Comparison of ENCODE assay signal across 1 cellular context in the genomic region with DNA sequence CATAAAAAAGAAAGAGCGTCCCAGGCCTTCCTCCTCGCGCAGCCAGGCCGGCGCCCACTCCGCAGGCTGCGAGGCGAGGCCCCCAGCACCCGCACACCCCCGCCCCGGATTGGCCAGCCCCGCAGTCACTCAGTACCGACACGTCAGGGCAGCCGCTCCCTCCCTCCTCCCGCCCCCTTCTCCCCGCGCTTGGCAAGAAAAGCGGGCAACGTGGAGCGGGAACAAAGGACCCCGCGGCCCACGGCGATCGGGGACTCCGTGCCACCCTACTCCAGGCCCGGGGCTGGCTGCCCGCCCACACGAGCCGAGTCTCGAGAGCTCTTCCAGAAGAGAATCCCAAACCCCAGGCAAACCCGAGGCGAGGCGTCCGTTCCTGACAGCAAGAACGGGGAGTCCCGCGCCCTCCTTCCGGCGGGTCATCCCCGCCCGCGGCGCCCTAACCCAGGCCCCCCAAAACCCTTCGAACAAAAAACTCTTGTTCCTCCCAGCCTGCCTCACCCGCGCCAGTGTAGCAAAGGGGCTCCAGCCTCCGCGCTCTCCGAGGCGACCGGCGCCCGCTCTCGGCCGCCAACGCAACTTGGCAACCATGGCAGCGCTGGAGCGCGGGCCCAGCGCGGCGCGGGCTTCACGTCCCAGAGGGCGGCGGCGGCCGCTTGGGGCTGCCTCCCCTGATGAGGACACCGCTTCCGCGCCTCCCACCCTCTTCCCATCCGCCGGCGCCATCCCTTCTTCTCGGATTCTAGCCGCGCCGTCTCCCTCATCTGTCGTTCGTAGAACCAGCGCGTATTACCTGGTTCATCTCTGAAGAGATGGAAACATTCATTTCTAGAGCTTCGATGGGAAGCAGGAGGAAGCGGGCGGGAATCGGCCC.
TF ChIP-seq lines count a peak whose summit lies in the region.

No MANE protein-coding gene starts in this region.

TF ChIP-seq in GM12878, 131 proteins besides CTCF, POLR2A, EP300 and RAD21 (continued from another document):
- no peak for TF ChIP-seq CBX3 (IDR thresholded peaks at IDR 0.05; ENCODE audit: borderline replicate concordance, low read depth)
- TF ChIP-seq, protein P1, sequence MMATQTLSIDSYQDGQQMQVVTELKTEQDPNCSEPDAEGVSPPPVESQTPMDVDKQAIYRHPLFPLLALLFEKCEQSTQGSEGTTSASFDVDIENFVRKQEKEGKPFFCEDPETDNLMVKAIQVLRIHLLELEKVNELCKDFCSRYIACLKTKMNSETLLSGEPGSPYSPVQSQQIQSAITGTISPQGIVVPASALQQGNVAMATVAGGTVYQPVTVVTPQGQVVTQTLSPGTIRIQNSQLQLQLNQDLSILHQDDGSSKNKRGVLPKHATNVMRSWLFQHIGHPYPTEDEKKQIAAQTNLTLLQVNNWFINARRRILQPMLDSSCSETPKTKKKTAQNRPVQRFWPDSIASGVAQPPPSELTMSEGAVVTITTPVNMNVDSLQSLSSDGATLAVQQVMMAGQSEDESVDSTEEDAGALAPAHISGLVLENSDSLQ (IDR thresholded peaks at IDR 0.05): peak; percentile 98
- TF ChIP-seq BHLHE40 (IDR thresholded peaks at IDR 0.05; ENCODE audit: borderline replicate concordance in 1 of 2, low read depth in 2 of 2, low read length in 1 of 2): 0 out of 4 replicates have a peak, but pooled peaks have one; percentile 4 to 22
- peak; percentile 67; the same call in 1 of the 2 replicates for TF ChIP-seq CREM (IDR thresholded peaks at IDR 0.05; ENCODE audit: low read depth)
- 0 out of 2 replicates have a peak, but pooled peaks have one; percentile 4 for TF ChIP-seq SMC3 (IDR thresholded peaks at IDR 0.05; ENCODE audit: borderline replicate concordance, low read length)
- TF ChIP-seq IKZF1 (conservative IDR thresholded peaks at IDR 0.05): peak; percentile 48
- TF ChIP-seq NBN (IDR thresholded peaks at IDR 0.05): peak; percentile 14; the same call in 1 of the 2 replicates
- 0 out of 2 replicates have a peak, but pooled peaks have one; percentile 26 for TF ChIP-seq BRCA1 (IDR thresholded peaks at IDR 0.05; ENCODE audit: low read depth, low read length)
- TF ChIP-seq, protein P2, sequence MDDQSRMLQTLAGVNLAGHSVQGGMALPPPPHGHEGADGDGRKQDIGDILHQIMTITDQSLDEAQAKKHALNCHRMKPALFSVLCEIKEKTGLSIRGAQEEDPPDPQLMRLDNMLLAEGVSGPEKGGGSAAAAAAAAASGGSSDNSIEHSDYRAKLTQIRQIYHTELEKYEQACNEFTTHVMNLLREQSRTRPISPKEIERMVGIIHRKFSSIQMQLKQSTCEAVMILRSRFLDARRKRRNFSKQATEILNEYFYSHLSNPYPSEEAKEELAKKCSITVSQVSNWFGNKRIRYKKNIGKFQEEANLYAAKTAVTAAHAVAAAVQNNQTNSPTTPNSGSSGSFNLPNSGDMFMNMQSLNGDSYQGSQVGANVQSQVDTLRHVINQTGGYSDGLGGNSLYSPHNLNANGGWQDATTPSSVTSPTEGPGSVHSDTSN (IDR thresholded peaks at IDR 0.05; ENCODE audit: insufficient replicate concordance, low read depth, low read length): peak; percentile 97
- no peak for TF ChIP-seq FOXK2 (IDR thresholded peaks at IDR 0.05)
- TF ChIP-seq IKZF2 (IDR thresholded peaks at IDR 0.05): 0 out of 4 replicates have a peak, but pooled peaks of 1 of the 2 experiments have one; percentile 2
- TF ChIP-seq RB1 (IDR thresholded peaks at IDR 0.05; ENCODE audit: borderline replicate concordance): peak; percentile 25; the same call in 1 of the 2 replicates
- 0 out of 2 replicates have a peak, but pooled peaks have one; percentile 69 for TF ChIP-seq CHD1 (IDR thresholded peaks at IDR 0.05; ENCODE audit: low read depth, low read length)
- TF ChIP-seq CHD2 (IDR thresholded peaks at IDR 0.05; ENCODE audit: borderline replicate concordance, low read depth, low read length): peak; percentile 75
- TF ChIP-seq, protein P3, sequence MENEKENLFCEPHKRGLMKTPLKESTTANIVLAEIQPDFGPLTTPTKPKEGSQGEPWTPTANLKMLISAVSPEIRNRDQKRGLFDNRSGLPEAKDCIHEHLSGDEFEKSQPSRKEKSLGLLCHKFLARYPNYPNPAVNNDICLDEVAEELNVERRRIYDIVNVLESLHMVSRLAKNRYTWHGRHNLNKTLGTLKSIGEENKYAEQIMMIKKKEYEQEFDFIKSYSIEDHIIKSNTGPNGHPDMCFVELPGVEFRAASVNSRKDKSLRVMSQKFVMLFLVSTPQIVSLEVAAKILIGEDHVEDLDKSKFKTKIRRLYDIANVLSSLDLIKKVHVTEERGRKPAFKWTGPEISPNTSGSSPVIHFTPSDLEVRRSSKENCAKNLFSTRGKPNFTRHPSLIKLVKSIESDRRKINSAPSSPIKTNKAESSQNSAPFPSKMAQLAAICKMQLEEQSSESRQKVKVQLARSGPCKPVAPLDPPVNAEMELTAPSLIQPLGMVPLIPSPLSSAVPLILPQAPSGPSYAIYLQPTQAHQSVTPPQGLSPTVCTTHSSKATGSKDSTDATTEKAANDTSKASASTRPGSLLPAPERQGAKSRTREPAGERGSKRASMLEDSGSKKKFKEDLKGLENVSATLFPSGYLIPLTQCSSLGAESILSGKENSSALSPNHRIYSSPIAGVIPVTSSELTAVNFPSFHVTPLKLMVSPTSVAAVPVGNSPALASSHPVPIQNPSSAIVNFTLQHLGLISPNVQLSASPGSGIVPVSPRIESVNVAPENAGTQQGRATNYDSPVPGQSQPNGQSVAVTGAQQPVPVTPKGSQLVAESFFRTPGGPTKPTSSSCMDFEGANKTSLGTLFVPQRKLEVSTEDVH (IDR thresholded peaks at IDR 0.05; ENCODE audit: low read depth, partially characterized antibody): no peak
- TF ChIP-seq, protein P4, sequence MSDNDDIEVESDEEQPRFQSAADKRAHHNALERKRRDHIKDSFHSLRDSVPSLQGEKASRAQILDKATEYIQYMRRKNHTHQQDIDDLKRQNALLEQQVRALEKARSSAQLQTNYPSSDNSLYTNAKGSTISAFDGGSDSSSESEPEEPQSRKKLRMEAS (IDR thresholded peaks at IDR 0.05; ENCODE audit: low read depth, low read length): peak; percentile 33; the same call in 1 of the 2 replicates
- TF ChIP-seq, protein P5, sequence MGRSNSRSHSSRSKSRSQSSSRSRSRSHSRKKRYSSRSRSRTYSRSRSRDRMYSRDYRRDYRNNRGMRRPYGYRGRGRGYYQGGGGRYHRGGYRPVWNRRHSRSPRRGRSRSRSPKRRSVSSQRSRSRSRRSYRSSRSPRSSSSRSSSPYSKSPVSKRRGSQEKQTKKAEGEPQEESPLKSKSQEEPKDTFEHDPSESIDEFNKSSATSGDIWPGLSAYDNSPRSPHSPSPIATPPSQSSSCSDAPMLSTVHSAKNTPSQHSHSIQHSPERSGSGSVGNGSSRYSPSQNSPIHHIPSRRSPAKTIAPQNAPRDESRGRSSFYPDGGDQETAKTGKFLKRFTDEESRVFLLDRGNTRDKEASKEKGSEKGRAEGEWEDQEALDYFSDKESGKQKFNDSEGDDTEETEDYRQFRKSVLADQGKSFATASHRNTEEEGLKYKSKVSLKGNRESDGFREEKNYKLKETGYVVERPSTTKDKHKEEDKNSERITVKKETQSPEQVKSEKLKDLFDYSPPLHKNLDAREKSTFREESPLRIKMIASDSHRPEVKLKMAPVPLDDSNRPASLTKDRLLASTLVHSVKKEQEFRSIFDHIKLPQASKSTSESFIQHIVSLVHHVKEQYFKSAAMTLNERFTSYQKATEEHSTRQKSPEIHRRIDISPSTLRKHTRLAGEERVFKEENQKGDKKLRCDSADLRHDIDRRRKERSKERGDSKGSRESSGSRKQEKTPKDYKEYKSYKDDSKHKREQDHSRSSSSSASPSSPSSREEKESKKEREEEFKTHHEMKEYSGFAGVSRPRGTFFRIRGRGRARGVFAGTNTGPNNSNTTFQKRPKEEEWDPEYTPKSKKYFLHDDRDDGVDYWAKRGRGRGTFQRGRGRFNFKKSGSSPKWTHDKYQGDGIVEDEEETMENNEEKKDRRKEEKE (IDR thresholded peaks at IDR 0.05): no peak
- TF ChIP-seq SMAD5 (IDR thresholded peaks at IDR 0.05; ENCODE audit: low read depth): no peak
- TF ChIP-seq CEBPB (IDR thresholded peaks at IDR 0.05; ENCODE audit: borderline replicate concordance in 1 of 2, low read depth in 2 of 2, low read length in 2 of 2): no peak
- TF ChIP-seq SPI1 (IDR thresholded peaks at IDR 0.05; ENCODE audit: borderline replicate concordance, insufficient read depth, low read depth, low read length): no peak
- peak; percentile 76 for TF ChIP-seq SP1 (IDR thresholded peaks at IDR 0.05; ENCODE audit: low read depth, low read length)
- TF ChIP-seq MYC (IDR thresholded peaks at IDR 0.05; ENCODE audit: insufficient read depth, insufficient read length, insufficient replicate concordance, low read length, severe bottlenecking): peak; percentile 50
- 0 out of 2 replicates have a peak, but pooled peaks have one; percentile 14 for TF ChIP-seq TAF1 (IDR thresholded peaks at IDR 0.05; ENCODE audit: borderline replicate concordance, low read depth, low read length)
- no peak for TF ChIP-seq NFYA (IDR thresholded peaks at IDR 0.05; ENCODE audit: borderline replicate concordance, low read depth, low read length)
- TF ChIP-seq, protein P6, sequence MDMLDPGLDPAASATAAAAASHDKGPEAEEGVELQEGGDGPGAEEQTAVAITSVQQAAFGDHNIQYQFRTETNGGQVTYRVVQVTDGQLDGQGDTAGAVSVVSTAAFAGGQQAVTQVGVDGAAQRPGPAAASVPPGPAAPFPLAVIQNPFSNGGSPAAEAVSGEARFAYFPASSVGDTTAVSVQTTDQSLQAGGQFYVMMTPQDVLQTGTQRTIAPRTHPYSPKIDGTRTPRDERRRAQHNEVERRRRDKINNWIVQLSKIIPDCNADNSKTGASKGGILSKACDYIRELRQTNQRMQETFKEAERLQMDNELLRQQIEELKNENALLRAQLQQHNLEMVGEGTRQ (IDR thresholded peaks at IDR 0.05; ENCODE audit: borderline replicate concordance, low read depth, low read length): no peak
- TF ChIP-seq, protein P7, sequence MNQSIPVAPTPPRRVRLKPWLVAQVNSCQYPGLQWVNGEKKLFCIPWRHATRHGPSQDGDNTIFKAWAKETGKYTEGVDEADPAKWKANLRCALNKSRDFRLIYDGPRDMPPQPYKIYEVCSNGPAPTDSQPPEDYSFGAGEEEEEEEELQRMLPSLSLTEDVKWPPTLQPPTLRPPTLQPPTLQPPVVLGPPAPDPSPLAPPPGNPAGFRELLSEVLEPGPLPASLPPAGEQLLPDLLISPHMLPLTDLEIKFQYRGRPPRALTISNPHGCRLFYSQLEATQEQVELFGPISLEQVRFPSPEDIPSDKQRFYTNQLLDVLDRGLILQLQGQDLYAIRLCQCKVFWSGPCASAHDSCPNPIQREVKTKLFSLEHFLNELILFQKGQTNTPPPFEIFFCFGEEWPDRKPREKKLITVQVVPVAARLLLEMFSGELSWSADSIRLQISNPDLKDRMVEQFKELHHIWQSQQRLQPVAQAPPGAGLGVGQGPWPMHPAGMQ (IDR thresholded peaks at IDR 0.05; ENCODE audit: borderline replicate concordance): no peak
- no peak for TF ChIP-seq BMI1 (IDR thresholded peaks at IDR 0.05; ENCODE audit: borderline replicate concordance)
- TF ChIP-seq SMARCA5 (IDR thresholded peaks at IDR 0.05): 0 out of 2 replicates have a peak, but pooled peaks have one; percentile 32
- TF ChIP-seq EZH2 (IDR thresholded peaks at IDR 0.05; ENCODE audit: borderline replicate concordance, control insufficient read depth, low read depth, low read length): no peak
- peak in 1 of 2 experiments; percentile 32; a peak in 1 of 4 replicates for TF ChIP-seq ETV6 (conservative IDR thresholded peaks at IDR 0.05 in 1 of 2, IDR thresholded peaks at IDR 0.05 in 1 of 2; ENCODE audit: borderline replicate concordance in 1 of 2, low read depth in 1 of 2)
- TF ChIP-seq GATAD2B (conservative IDR thresholded peaks at IDR 0.05; ENCODE audit: low read depth): peak; percentile 67; the same call in 1 of the 2 replicates
